8 cellular contexts compared by ENCODE assay signal in genomic region chr20:3777381-3777725, GRCh38. TPM values are rescaled to one million over a fixed set of nuclear protein-coding genes. Genes with fewer than 3 reads are reported as not detected.
DNase-seq lines count a peak whose midpoint lies in the region; ATAC-seq and TF ChIP-seq lines count a peak whose summit lies in the region.

No MANE protein-coding gene starts in this region.

- H3K4me3 ChIP-seq in DOHH2 (ENCODE audit: low read length) (peak overlapping the region; percentile 80), rectal smooth muscle tissue (ENCODE audit: low read length) (peak overlapping the region; percentile 69)

- no peaks in the 10 kb centered on the region for H3K9me2 ChIP-seq in DOHH2 (replicated peaks; ENCODE audit: control insufficient read depth, low read length)

- H3K9me3 Mint-ChIP-seq in T-helper 2 cell treated with Interferon-gamma antibody and Interleukin-4, amounts not matched to agents 5 μg/mL and 100 μg/mL, for 36 hours = no peaks in the 10 kb centered on the region
- peaks cover 5% of the 10 kb centered on the region for H3K9me3 Mint-ChIP-seq in glutamatergic neuron (ENCODE audit: unreplicated experiment)

- H3K9me3 ChIP-seq in DOHH2 (ENCODE audit: control insufficient read depth, insufficient read depth, low read length) = no peaks in the 10 kb centered on the region

- peaks cover 43% of the 10 kb centered on the region for H3K4me1 ChIP-seq in DOHH2 (ENCODE audit: control insufficient read depth, low read length)
- peaks cover 6% of the 10 kb centered on the region for H3K4me1 ChIP-seq in rectal smooth muscle tissue (ENCODE audit: control insufficient read depth, insufficient read depth, low read length)

- no peak overlapping the region for H3K27ac ChIP-seq in DOHH2 (ENCODE audit: low read depth, low read length)
- H3K27ac ChIP-seq in rectal smooth muscle tissue (ENCODE audit: low read depth, low read length) = no peak overlapping the region

- peaks cover 32% of the 10 kb centered on the region for H3K4me1 Mint-ChIP-seq in T-helper 2 cell treated with Interferon-gamma antibody and Interleukin-4, amounts not matched to agents 5 μg/mL and 100 μg/mL, for 36 hours (ENCODE audit: low read depth)
- H3K4me1 Mint-ChIP-seq in glutamatergic neuron (ENCODE audit: low read depth, unreplicated experiment) = peaks cover 6% of the 10 kb centered on the region

- TF ChIP-seq POLR2A in erythroblast (IDR thresholded peaks at IDR 0.05; ENCODE audit: low read length) = no peak

- H3K4me3 Mint-ChIP-seq in T-helper 2 cell treated with Interferon-gamma antibody and Interleukin-4, amounts not matched to agents 5 μg/mL and 100 μg/mL, for 36 hours = peak overlapping the region; percentile 74
- peak overlapping the region; percentile 57 for H3K4me3 Mint-ChIP-seq in glutamatergic neuron (ENCODE audit: unreplicated experiment)

- H3K4me2 ChIP-seq in DOHH2 (ENCODE audit: low read length) = peak overlapping the region; percentile 92

- H3K27me3 ChIP-seq in DOHH2 (ENCODE audit: control insufficient read depth, low read length) (peaks cover 24% of the 10 kb centered on the region), rectal smooth muscle tissue (ENCODE audit: control insufficient read depth, insufficient read depth, low read length) (no peaks in the 10 kb centered on the region)

- H3K27me3 Mint-ChIP-seq in T-helper 2 cell treated with Interferon-gamma antibody and Interleukin-4, amounts not matched to agents 5 μg/mL and 100 μg/mL, for 36 hours (ENCODE audit: low read depth) = peaks cover 26% of the 10 kb centered on the region
- peaks cover 18% of the 10 kb centered on the region for H3K27me3 Mint-ChIP-seq in glutamatergic neuron (ENCODE audit: unreplicated experiment)

- peaks cover 3% of the 10 kb centered on the region; the same call in 1 of the 2 replicates for H3F3A ChIP-seq in DOHH2 (ENCODE audit: control insufficient read depth, insufficient read depth)

- no peak overlapping the region for H3K9ac ChIP-seq in rectal smooth muscle tissue (ENCODE audit: low read length)

- no peak for ATAC-seq in GM21576 (IDR thresholded peaks at IDR 0.05; ENCODE audit: unreplicated experiment)

- H3K36me3 ChIP-seq in DOHH2 (ENCODE audit: control insufficient read depth, low read length) (no peaks in the 10 kb centered on the region), rectal smooth muscle tissue (ENCODE audit: control insufficient read depth, insufficient read depth, low read length) (no peaks in the 10 kb centered on the region)

- H3K36me3 Mint-ChIP-seq in T-helper 2 cell treated with Interferon-gamma antibody and Interleukin-4, amounts not matched to agents 5 μg/mL and 100 μg/mL, for 36 hours (ENCODE audit: low read depth) = no peaks in the 10 kb centered on the region
- H3K36me3 Mint-ChIP-seq in glutamatergic neuron (ENCODE audit: unreplicated experiment) = no peaks in the 10 kb centered on the region

- no peaks in the 10 kb centered on the region; the same call in 1 of the 2 replicates for H4K20me1 ChIP-seq in DOHH2 (ENCODE audit: control insufficient read depth, insufficient read depth, low read depth, low read length)

- TF ChIP-seq CTCF in DOHH2 (IDR thresholded peaks at IDR 0.05; ENCODE audit: low read depth, low read length, poor library complexity, severe bottlenecking) = no peak
- no peak for TF ChIP-seq CTCF in glutamatergic neuron (IDR thresholded peaks at IDR 0.05; ENCODE audit: partially characterized antibody, unreplicated experiment)

- no peak overlapping the region for H3K27ac Mint-ChIP-seq in T-helper 2 cell treated with Interferon-gamma antibody and Interleukin-4, amounts not matched to agents 5 μg/mL and 100 μg/mL, for 36 hours
- H3K27ac Mint-ChIP-seq in glutamatergic neuron (ENCODE audit: unreplicated experiment) = no peak overlapping the region

- no peak for DNase-seq in T-helper 2 cell treated with Interferon-gamma antibody and Interleukin-4, amounts not matched to agents 5 μg/mL and 100 μg/mL, for 36 hours (ENCODE audit: low spot score)
- no peak for DNase-seq in glutamatergic neuron
- DNase-seq in erythroblast (lab: John Stamatoyannopoulos, UW) = no peak
- DNase-seq in AG08396 (ENCODE audit: low spot score) = no peak
- DNase-seq in AML-193 (lab: John Stamatoyannopoulos, UW) = no peak

- no peaks in the 10 kb centered on the region for H3K79me2 ChIP-seq in DOHH2 (ENCODE audit: control insufficient read depth, low read length)

RNA-seq across cellular contexts. Expression of gene SPEF1, which starts 3.9 kb away (rescaled TPM):
- 0.22 TPM for total RNA-seq in glutamatergic neuron (ENCODE audit: unreplicated experiment)

RNA-seq across cellular contexts. Expression of gene CENPB, which starts 9.2 kb away (rescaled TPM):
- total RNA-seq in glutamatergic neuron (ENCODE audit: unreplicated experiment) = 47.1 TPM

RNA-seq across cellular contexts. Expression of gene ADISSP, which starts 9.8 kb away (rescaled TPM):
- 54.6 TPM for total RNA-seq in glutamatergic neuron (ENCODE audit: unreplicated experiment)

RNA-seq across cellular contexts. Expression of gene CDC25B, which starts 18.8 kb away (rescaled TPM):
- 27.6 TPM for total RNA-seq in glutamatergic neuron (ENCODE audit: unreplicated experiment)

RNA-seq across cellular contexts. Expression of gene AP5S1, which starts 43.0 kb away (rescaled TPM):
- total RNA-seq in glutamatergic neuron (ENCODE audit: unreplicated experiment) = 8.1 TPM
